28 cellular contexts compared by ENCODE assay signal in the genomic region with DNA sequence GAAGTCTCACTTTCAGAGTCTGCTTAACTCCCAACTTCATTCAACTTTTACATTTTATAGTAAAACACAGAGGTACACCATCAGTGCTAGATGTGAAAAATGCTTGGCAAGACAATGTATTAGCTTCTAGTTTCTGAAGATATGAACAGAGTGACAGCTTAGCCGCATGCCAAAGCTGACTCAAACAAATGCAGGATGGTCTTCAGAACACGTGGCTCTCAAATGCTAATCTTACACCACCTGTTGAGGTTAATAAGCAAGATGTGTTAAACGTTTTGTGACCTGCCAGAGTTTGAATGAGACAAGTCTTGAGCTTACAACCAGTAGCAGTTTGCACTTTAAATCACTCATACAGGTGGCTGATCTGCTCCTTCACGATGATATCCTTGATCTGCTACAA. TPM values are rescaled to one million over a fixed set of nuclear protein-coding genes. Genes with fewer than 3 reads are reported as not detected.
"Had no signal": no experiment of that assay in that cellular context is flagged by ENCODE, and none has a peak within 500 bp of the region (broad histone marks: within the 10 kb centered on the region; RNA-seq: fewer than 3 reads in every experiment).

No MANE protein-coding gene starts in this region.

- H3K36me3 ChIP-seq: gastroesophageal sphincter, lower lobe of right lung, neural progenitor cell, right atrium auricular region, spleen, tibial nerve had no signal

- H3K27me3 ChIP-seq: gastroesophageal sphincter, hepatocyte, neural progenitor cell, right atrium auricular region, tibial nerve had no signal

- H3K36me3 Mint-ChIP-seq: activated CD4-positive, alpha-beta memory T cell treated with anti-CD3 and anti-CD28 coated beads for 36 hours; activated naive CD4-positive, alpha-beta T cell treated with anti-CD3 and anti-CD28 coated beads, Interleukin-2, amount 10 ng/mL, durations not matched to agents 7 days and 5 days; activated naive CD8-positive, alpha-beta T cell treated with anti-CD3 and anti-CD28 coated beads, Interleukin-2, amount 10 ng/mL, durations not matched to agents 7 days and 5 days; immature natural killer cell; natural killer cell had no signal

- H3K4me3 ChIP-seq: gastroesophageal sphincter, hepatocyte, lower lobe of right lung, neural progenitor cell, psoas muscle, right atrium auricular region, spleen, tibial nerve had no signal

- H2AFZ ChIP-seq: hepatocyte, neural progenitor cell, parathyroid adenoma had no signal

- H3K9ac ChIP-seq: neural progenitor cell, parathyroid adenoma had no signal

- H3K27ac ChIP-seq: gastroesophageal sphincter, hepatocyte, lower lobe of right lung, neural progenitor cell, parathyroid adenoma, psoas muscle, right atrium auricular region, spleen, VCaP had no signal

- H3K4me1 ChIP-seq: gastroesophageal sphincter, lower lobe of right lung, parathyroid adenoma, psoas muscle, right atrium auricular region, spleen, tibial nerve had no signal

- ATAC-seq: gastroesophageal sphincter, left lobe of liver, lower lobe of right lung, natural killer cell, psoas muscle had no signal

- H3K4me3 Mint-ChIP-seq: activated CD4-positive, alpha-beta memory T cell treated with anti-CD3 and anti-CD28 coated beads for 36 hours; activated CD4-positive, alpha-beta T cell treated with anti-CD3 and anti-CD28 coated beads, Interleukin-2, amount 10 ng/mL, durations not matched to agents 24 days and 14 days; activated naive CD4-positive, alpha-beta T cell treated with anti-CD3 and anti-CD28 coated beads, Interleukin-2, amount 10 ng/mL, durations not matched to agents 7 days and 5 days; activated naive CD8-positive, alpha-beta T cell treated with anti-CD3 and anti-CD28 coated beads, Interleukin-2, amount 10 ng/mL, durations not matched to agents 7 days and 5 days; activated T-cell treated with anti-CD3 and anti-CD28 coated beads, Interleukin-2, amount 50 U/mL, for 24 hours; immature natural killer cell; natural killer cell; neural progenitor cell; T-helper 1 cell treated with Interleukin-12 subunit alpha and Interleukin-12 subunit beta and Interleukin-4 antibody, amounts not matched to agents 30 μg/mL and 1 μg/mL, for 36 hours had no signal

- H3K27me3 Mint-ChIP-seq: activated CD4-positive, alpha-beta memory T cell treated with anti-CD3 and anti-CD28 coated beads for 36 hours; activated CD4-positive, alpha-beta T cell treated with anti-CD3 and anti-CD28 coated beads, Interleukin-2, amount 10 ng/mL, durations not matched to agents 24 days and 14 days; activated naive CD4-positive, alpha-beta T cell treated with anti-CD3 and anti-CD28 coated beads, Interleukin-2, amount 10 ng/mL, durations not matched to agents 7 days and 5 days had no signal

- H3K79me2 ChIP-seq: hepatocyte, parathyroid adenoma had no signal

- H3K4me1 Mint-ChIP-seq: activated CD4-positive, alpha-beta T cell treated with anti-CD3 and anti-CD28 coated beads, Interleukin-2, amount 10 ng/mL, durations not matched to agents 24 days and 14 days; activated naive CD4-positive, alpha-beta T cell treated with anti-CD3 and anti-CD28 coated beads, Interleukin-2, amount 10 ng/mL, durations not matched to agents 7 days and 5 days; activated naive CD8-positive, alpha-beta T cell treated with anti-CD3 and anti-CD28 coated beads, Interleukin-2, amount 10 ng/mL, durations not matched to agents 7 days and 5 days; immature natural killer cell; natural killer cell had no signal

- H3K4me2 ChIP-seq: hepatocyte, neural progenitor cell had no signal

- DNase-seq: activated CD4-positive, alpha-beta memory T cell treated with anti-CD3 and anti-CD28 coated beads for 36 hours; activated CD4-positive, alpha-beta T cell treated with anti-CD3 and anti-CD28 coated beads, Interleukin-2, amount 10 ng/mL, durations not matched to agents 24 days and 14 days; activated CD4-positive, CD25-positive, alpha-beta regulatory T cell treated with anti-CD3 and anti-CD28 coated beads, Interleukin-2, amount 50 U/mL, for 72 hours; activated CD8-positive, alpha-beta memory T cell treated with anti-CD3 and anti-CD28 coated beads, Interleukin-2, amount 50 U/mL, for 48 hours; activated gamma-delta T cell; activated naive CD4-positive, alpha-beta T cell treated with anti-CD3 and anti-CD28 coated beads, Interleukin-2, amount 10 ng/mL, durations not matched to agents 7 days and 5 days; activated naive CD8-positive, alpha-beta T cell treated with anti-CD3 and anti-CD28 coated beads, Interleukin-2, amount 10 ng/mL, durations not matched to agents 7 days and 5 days; activated T-cell treated with anti-CD3 and anti-CD28 coated beads, Interleukin-2, amount 50 U/mL, for 24 hours; amniotic stem cell; immature natural killer cell; lower lobe of right lung; mesenchymal stem cell; natural killer cell; occipital lobe; psoas muscle; spleen; stimulated activated naive CD4-positive, alpha-beta T cell treated with Interleukin-2 at 50 U/mL for 16 hours; T-helper 9 cell had no signal

- H3K27ac Mint-ChIP-seq: activated CD4-positive, alpha-beta memory T cell treated with anti-CD3 and anti-CD28 coated beads for 36 hours; activated CD4-positive, alpha-beta T cell treated with anti-CD3 and anti-CD28 coated beads, Interleukin-2, amount 10 ng/mL, durations not matched to agents 24 days and 14 days; activated naive CD4-positive, alpha-beta T cell treated with anti-CD3 and anti-CD28 coated beads, Interleukin-2, amount 10 ng/mL, durations not matched to agents 7 days and 5 days; activated naive CD8-positive, alpha-beta T cell treated with anti-CD3 and anti-CD28 coated beads, Interleukin-2, amount 10 ng/mL, durations not matched to agents 7 days and 5 days; activated T-cell treated with anti-CD3 and anti-CD28 coated beads, Interleukin-2, amount 50 U/mL, for 24 hours; immature natural killer cell; natural killer cell; neural progenitor cell; T-helper 1 cell treated with Interleukin-12 subunit alpha and Interleukin-12 subunit beta and Interleukin-4 antibody, amounts not matched to agents 30 μg/mL and 1 μg/mL, for 36 hours had no signal

- H3K9me3 ChIP-seq: gastroesophageal sphincter, lower lobe of right lung, psoas muscle, right atrium auricular region, spleen, tibial nerve had no signal

- H3K9me3 Mint-ChIP-seq: activated CD4-positive, alpha-beta memory T cell treated with anti-CD3 and anti-CD28 coated beads for 36 hours; activated CD4-positive, alpha-beta T cell treated with anti-CD3 and anti-CD28 coated beads, Interleukin-2, amount 10 ng/mL, durations not matched to agents 24 days and 14 days; activated naive CD4-positive, alpha-beta T cell treated with anti-CD3 and anti-CD28 coated beads, Interleukin-2, amount 10 ng/mL, durations not matched to agents 7 days and 5 days; activated naive CD8-positive, alpha-beta T cell treated with anti-CD3 and anti-CD28 coated beads, Interleukin-2, amount 10 ng/mL, durations not matched to agents 7 days and 5 days; activated T-cell treated with anti-CD3 and anti-CD28 coated beads, Interleukin-2, amount 50 U/mL, for 24 hours; immature natural killer cell; natural killer cell; T-helper 1 cell treated with Interleukin-12 subunit alpha and Interleukin-12 subunit beta and Interleukin-4 antibody, amounts not matched to agents 30 μg/mL and 1 μg/mL, for 36 hours had no signal

RNA-seq across cellular contexts. Expression of a gene that starts 18.9 kb away (rescaled TPM):
- total RNA-seq: activated CD4-positive, alpha-beta memory T cell treated with anti-CD3 and anti-CD28 coated beads for 36 hours; activated CD4-positive, alpha-beta T cell treated with anti-CD3 and anti-CD28 coated beads, Interleukin-2, amount 10 ng/mL, durations not matched to agents 24 days and 14 days; activated naive CD8-positive, alpha-beta T cell treated with anti-CD3 and anti-CD28 coated beads, Interleukin-2, amount 10 ng/mL, durations not matched to agents 7 days and 5 days; endothelial cell of umbilical vein; natural killer cell had no signal
